ENCODE assay signal across 1 cellular context in genomic region chr5:71939452-71939932, GRCh38.
TF ChIP-seq lines count a peak whose summit lies in the region.

No MANE protein-coding gene starts in this region.

TF ChIP-seq in SK-N-SH, 30 proteins besides CTCF, POLR2A, EP300 and RAD21 (continued from another document):
- no peak for TF ChIP-seq PBX3 (IDR thresholded peaks at IDR 0.05)
TF ChIP-seq in SK-N-SH: peak in this region for 0.
